In the genomic region with DNA sequence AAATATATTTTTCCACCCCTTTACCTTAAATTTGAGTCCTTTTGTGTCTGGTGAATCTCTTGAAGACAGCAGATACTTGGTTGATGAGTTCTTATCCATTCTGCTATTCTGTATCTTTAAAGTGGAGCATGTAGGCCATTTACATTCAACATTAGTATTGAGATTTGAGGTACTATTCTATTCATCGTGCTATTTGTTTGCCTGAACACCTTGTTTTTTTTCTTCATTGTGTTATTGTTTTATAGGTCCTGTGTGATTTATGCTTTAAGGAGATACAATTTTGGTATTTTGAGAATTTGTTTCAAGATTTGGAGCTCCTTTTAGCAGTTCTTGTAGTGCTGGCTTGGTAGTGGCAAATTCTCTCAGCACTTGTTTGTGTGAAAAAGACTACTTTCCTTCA, we compare ENCODE assay signal across 19 cellular contexts. TPM values are rescaled to one million over a fixed set of nuclear protein-coding genes. Genes with fewer than 3 reads are reported as not detected.
A peak's percentile ranks its signal among the peaks of the same experiment; 100 is the strongest.
DNase-seq lines count a peak whose midpoint lies in the region; ATAC-seq and TF ChIP-seq lines count a peak whose summit lies in the region.
"Had no signal": no experiment of that assay in that cellular context is flagged by ENCODE, and none has a peak within 500 bp of the region (broad histone marks: within the 10 kb centered on the region; RNA-seq: fewer than 3 reads in every experiment).

No MANE protein-coding gene starts in this region.

- no peaks in the 10 kb centered on the region for H3K27me3 Mint-ChIP-seq in activated T-cell treated with anti-CD3 and anti-CD28 coated beads, Interleukin-2, amount 50 U/mL, for 24 hours
- H3K27me3 Mint-ChIP-seq in CD4-positive, alpha-beta T cell = no peaks in the 10 kb centered on the region
- H3K27me3 Mint-ChIP-seq in WTC11 (ENCODE audit: low read depth) = no peaks in the 10 kb centered on the region
- H3K27me3 Mint-ChIP-seq in naive thymus-derived CD4-positive, alpha-beta T cell = no peaks in the 10 kb centered on the region

- H3K27ac ChIP-seq in CD4-positive, alpha-beta T cell (ENCODE audit: low read depth, low read length) = no peak overlapping the region
- H3K27ac ChIP-seq in naive thymus-derived CD4-positive, alpha-beta T cell (ENCODE audit: low read depth, low read length) = no peak overlapping the region
- no peak overlapping the region for H3K27ac ChIP-seq in Peyer's patch
- H3K27ac ChIP-seq: SJCRH30 had no signal

- no peak for TF ChIP-seq CTCF in CD4-positive, alpha-beta T cell (IDR thresholded peaks at IDR 0.05)
- TF ChIP-seq CTCF in WTC11 (IDR thresholded peaks at IDR 0.05) = no peak
- TF ChIP-seq CTCF in Peyer's patch (IDR thresholded peaks at IDR 0.05) = no peak

- H3K9me3 ChIP-seq in CD4-positive, alpha-beta T cell (ENCODE audit: control insufficient read depth, low read length) = peaks cover 17% of the 10 kb centered on the region
- H3K9me3 ChIP-seq in naive thymus-derived CD4-positive, alpha-beta T cell (ENCODE audit: control insufficient read depth in 2 of 3, low read length in 3 of 3) = peaks cover 0 to 4% (median 0%) of the 10 kb centered on the region in 3 experiments
- H3K9me3 ChIP-seq in Peyer's patch = no peaks in the 10 kb centered on the region
- H3K9me3 ChIP-seq: Caco-2, SJCRH30 had no signal

- peak overlapping the region; percentile 70 for H3K27ac Mint-ChIP-seq in activated T-cell treated with anti-CD3 and anti-CD28 coated beads, Interleukin-2, amount 50 U/mL, for 24 hours
- H3K27ac Mint-ChIP-seq in CD4-positive, alpha-beta T cell = peak overlapping the region; percentile 38
- H3K27ac Mint-ChIP-seq in WTC11 = 0 out of 2 replicates have a peak overlapping the region, but pooled peaks have one; percentile 26
- peak overlapping the region in 5 of 9 donors; percentile 6 to 61 (median 30) for H3K27ac Mint-ChIP-seq in naive thymus-derived CD4-positive, alpha-beta T cell

- peaks cover 4% of the 10 kb centered on the region for H3K9me3 Mint-ChIP-seq in activated T-cell treated with anti-CD3 and anti-CD28 coated beads, Interleukin-2, amount 50 U/mL, for 24 hours
- H3K9me3 Mint-ChIP-seq in CD4-positive, alpha-beta T cell = peaks cover 6% of the 10 kb centered on the region
- no peaks in the 10 kb centered on the region for H3K9me3 Mint-ChIP-seq in WTC11
- H3K9me3 Mint-ChIP-seq in naive thymus-derived CD4-positive, alpha-beta T cell = peaks cover 0 to 31% (median 17%) of the 10 kb centered on the region in 11 donors
- H3K9me3 Mint-ChIP-seq: CD14-positive monocyte had no signal

- H3K36me3 ChIP-seq in naive thymus-derived CD4-positive, alpha-beta T cell (ENCODE audit: control insufficient read depth in 2 of 3, insufficient read depth in 3 of 3, low read length in 3 of 3) = peaks cover 13 to 50% (median 19%) of the 10 kb centered on the region in 3 experiments
- H3K36me3 ChIP-seq in Peyer's patch = peaks cover 0 to 65% (median 0%) of the 10 kb centered on the region in 3 donors

- peaks cover 52% of the 10 kb centered on the region for H3K4me1 Mint-ChIP-seq in activated T-cell treated with anti-CD3 and anti-CD28 coated beads, Interleukin-2, amount 50 U/mL, for 24 hours (ENCODE audit: low read depth)
- H3K4me1 Mint-ChIP-seq in CD4-positive, alpha-beta T cell (ENCODE audit: low read depth) = peaks cover 50% of the 10 kb centered on the region
- H3K4me1 Mint-ChIP-seq in WTC11 = peaks cover 5% of the 10 kb centered on the region; the same call in 1 of the 2 replicates
- peaks cover 15 to 40% (median 36%) of the 10 kb centered on the region in 7 donors for H3K4me1 Mint-ChIP-seq in naive thymus-derived CD4-positive, alpha-beta T cell

- H3K4me1 ChIP-seq in naive thymus-derived CD4-positive, alpha-beta T cell (ENCODE audit: control insufficient read depth in 2 of 2, insufficient read depth in 2 of 2, low read length in 2 of 2) = peaks cover 0 to 5% of the 10 kb centered on the region in 2 donors
- H3K4me1 ChIP-seq in Peyer's patch = no peaks in the 10 kb centered on the region
- H3K4me1 ChIP-seq: Caco-2, SJCRH30 had no signal

- no peak overlapping the region for H3K4me3 ChIP-seq in naive thymus-derived CD4-positive, alpha-beta T cell (ENCODE audit: low read length)
- no peak overlapping the region for H3K4me3 ChIP-seq in Peyer's patch
- H3K4me3 ChIP-seq: SJCRH30 had no signal

- POLR2A ChIA-PET in CD4-positive, alpha-beta T cell (lab: Charles Lee) = interaction anchor here (1.2 kb wide), 1 partner anchor 30 kb away, joined by 4 read pairs; the partner anchor contains the start of gene GDI2
- POLR2A ChIA-PET in WTC11 (lab: Charles Lee) = interaction anchor here (0.6 kb wide), 1 partner anchor 64 kb away, joined by 3 read pairs; no protein-coding TSS in a partner anchor
- POLR2A ChIA-PET in naive thymus-derived CD4-positive, alpha-beta T cell (lab: Charles Lee) = interaction anchor here (0.7 kb wide), 1 partner anchor 67 kb away, joined by 3 read pairs; no protein-coding TSS in a partner anchor

- H3K27me3 ChIP-seq in CD4-positive, alpha-beta T cell (ENCODE audit: control insufficient read depth, insufficient read depth, low read length) = no peaks in the 10 kb centered on the region
- H3K27me3 ChIP-seq in naive thymus-derived CD4-positive, alpha-beta T cell (ENCODE audit: control insufficient read depth in 2 of 2, insufficient read depth in 2 of 2, low read length in 2 of 2) = no peaks in the 10 kb centered on the region
- no peaks in the 10 kb centered on the region for H3K27me3 ChIP-seq in Peyer's patch
- H3K27me3 ChIP-seq: SJCRH30 had no signal

- H3K36me3 Mint-ChIP-seq in activated T-cell treated with anti-CD3 and anti-CD28 coated beads, Interleukin-2, amount 50 U/mL, for 24 hours (ENCODE audit: low read depth) = peaks cover 96% of the 10 kb centered on the region
- H3K36me3 Mint-ChIP-seq in CD4-positive, alpha-beta T cell (ENCODE audit: low read depth) = peaks cover 97% of the 10 kb centered on the region
- H3K36me3 Mint-ChIP-seq in WTC11 = peaks cover 76% of the 10 kb centered on the region
- H3K36me3 Mint-ChIP-seq in naive thymus-derived CD4-positive, alpha-beta T cell = peaks cover 39 to 72% (median 61%) of the 10 kb centered on the region in 5 donors

- intact Hi-C loops in CD4-positive, alpha-beta T cell (cut with DNase I, micrococcal nuclease) = no loop called here
- intact Hi-C loops in naive thymus-derived CD4-positive, alpha-beta T cell (cut with micrococcal nuclease) = no loop called here

- no peak for DNase-seq in activated T-cell treated with anti-CD3 and anti-CD28 coated beads, Interleukin-2, amount 50 U/mL, for 24 hours
- DNase-seq in activated T-cell treated with anti-CD3 and anti-CD28 coated beads for 4 hours (no peak), WTC11 (ENCODE audit: low spot score) (no peak), Peyer's patch (no peak)
- DNase-seq in CD4-positive, alpha-beta T cell = no peak
- DNase-seq in naive thymus-derived CD4-positive, alpha-beta T cell = no peak
- DNase-seq: Caco-2, DMS 273 treated with DMSO at 0.1 percent for 48 hours, DMS79 treated with DMSO at 0.1 percent for 48 hours, NCI-H1105, NCI-H146, NCI-H2029, NCI-H226, NCI-H524, NCI-H774, SJCRH30 had no signal

- ATAC-seq in CD4-positive, alpha-beta T cell (ENCODE audit: poor library complexity) = no peak
- ATAC-seq in WTC11 (no peak), GM21717 (IDR thresholded peaks at IDR 0.05; ENCODE audit: unreplicated experiment) (no peak)
- no peak for ATAC-seq in naive thymus-derived CD4-positive, alpha-beta T cell
- ATAC-seq: HCT116 had no signal

- CTCF ChIA-PET in CD4-positive, alpha-beta T cell (lab: Charles Lee) = no interaction called here
- CTCF ChIA-PET in WTC11 (lab: Charles Lee) = no interaction called here
- CTCF ChIA-PET in naive thymus-derived CD4-positive, alpha-beta T cell (lab: Charles Lee) = no interaction called here

- TF ChIP-seq POLR2A in Peyer's patch (IDR thresholded peaks at IDR 0.05) = no peak

- H3K4me3 Mint-ChIP-seq in activated T-cell treated with anti-CD3 and anti-CD28 coated beads, Interleukin-2, amount 50 U/mL, for 24 hours = no peak overlapping the region
- H3K4me3 Mint-ChIP-seq in CD4-positive, alpha-beta T cell = no peak overlapping the region
- H3K4me3 Mint-ChIP-seq in WTC11 = no peak overlapping the region
- H3K4me3 Mint-ChIP-seq in naive thymus-derived CD4-positive, alpha-beta T cell = no peak overlapping the region
- H3K4me3 Mint-ChIP-seq: CD14-positive monocyte had no signal

TF ChIP-seq in WTC11, 78 proteins besides CTCF, POLR2A, EP300 and RAD21 (continues in another document):
- TF ChIP-seq, protein P1, sequence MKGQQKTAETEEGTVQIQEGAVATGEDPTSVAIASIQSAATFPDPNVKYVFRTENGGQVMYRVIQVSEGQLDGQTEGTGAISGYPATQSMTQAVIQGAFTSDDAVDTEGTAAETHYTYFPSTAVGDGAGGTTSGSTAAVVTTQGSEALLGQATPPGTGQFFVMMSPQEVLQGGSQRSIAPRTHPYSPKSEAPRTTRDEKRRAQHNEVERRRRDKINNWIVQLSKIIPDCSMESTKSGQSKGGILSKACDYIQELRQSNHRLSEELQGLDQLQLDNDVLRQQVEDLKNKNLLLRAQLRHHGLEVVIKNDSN (CRISPR knock-in tag; IDR thresholded peaks at IDR 0.05) = no peak
- TF ChIP-seq ZNF671 (CRISPR knock-in tag; IDR thresholded peaks at IDR 0.05) = no peak
- TF ChIP-seq IRF2 (CRISPR knock-in tag; IDR thresholded peaks at IDR 0.05; ENCODE audit: borderline replicate concordance, low read depth) = no peak
- no peak for TF ChIP-seq RELA (CRISPR knock-in tag; IDR thresholded peaks at IDR 0.05; ENCODE audit: borderline replicate concordance)
- no peak for TF ChIP-seq TEAD1 (CRISPR knock-in tag; IDR thresholded peaks at IDR 0.05)

RNA-seq across cellular contexts. Expression of gene GDI2, which starts 29.9 kb away (rescaled TPM):
- total RNA-seq in CD4-positive, alpha-beta T cell = 10 to 100 TPM; 78.1 to 82.3 TPM
- total RNA-seq in WTC11 (2021) = 319 to 326 TPM (median 321 TPM) in 3 replicates
- 100 to 1,000 TPM in 4 of 5 experiments, 10 to 100 TPM in 1; 85.3 to 236 (median 121) TPM for total RNA-seq in naive thymus-derived CD4-positive, alpha-beta T cell
- 100 to 1,000 TPM; 144 to 186 TPM for polyA plus RNA-seq in naive thymus-derived CD4-positive, alpha-beta T cell
- total RNA-seq in Peyer's patch = 100 to 1,000 TPM; 182 to 326 (median 260) TPM
